Comparison of ENCODE assay signal across 20 cellular contexts in the genomic region with DNA sequence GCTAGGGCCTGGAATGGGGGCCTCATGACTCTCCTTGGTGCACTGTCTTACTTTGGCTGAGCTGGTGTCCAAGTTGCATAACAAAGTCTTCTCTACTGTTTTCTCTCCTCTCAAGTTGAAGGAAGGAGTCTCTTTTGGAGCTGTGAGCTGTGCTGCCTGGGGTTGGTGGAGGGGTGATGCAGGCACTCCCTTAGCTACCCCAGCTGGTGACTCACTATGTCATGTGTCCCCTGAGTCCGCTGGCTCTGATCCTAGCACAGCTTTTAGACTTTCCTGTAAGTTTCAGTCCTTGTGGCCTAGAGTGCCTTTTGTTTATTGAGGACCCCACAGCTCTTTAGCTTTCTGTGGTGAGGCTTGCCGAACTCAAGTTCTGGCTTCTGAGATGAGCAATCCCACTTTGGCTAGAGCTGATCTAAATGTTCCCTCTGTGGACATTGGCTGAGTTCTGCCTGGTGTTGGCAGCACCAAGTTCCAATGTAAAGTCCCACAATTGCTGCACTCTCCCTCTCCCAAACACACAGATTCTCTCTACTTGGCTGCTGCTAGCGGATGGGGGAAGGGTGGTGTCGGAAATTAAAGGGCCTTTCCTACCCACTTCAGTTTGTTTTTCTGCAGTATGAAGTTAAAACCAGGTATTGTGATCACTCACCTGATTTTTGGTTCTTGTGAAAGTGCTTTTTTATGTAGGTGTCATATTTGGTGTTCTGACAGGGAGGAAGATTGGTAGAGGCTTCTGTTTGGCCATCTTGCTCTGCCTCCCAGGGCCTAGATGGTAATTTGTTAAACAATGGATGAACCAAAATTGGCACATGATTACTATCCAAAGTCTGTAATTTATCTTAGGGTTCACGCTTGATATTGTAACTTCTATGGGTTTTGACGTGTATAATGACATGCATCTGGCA.
DNase-seq lines count a peak whose midpoint lies in the region; ATAC-seq, FAIRE-seq and TF ChIP-seq lines count a peak whose summit lies in the region.
"Had no signal": no experiment of that assay in that cellular context is flagged by ENCODE, and none has a peak within 500 bp of the region (broad histone marks: within the 10 kb centered on the region; RNA-seq: fewer than 3 reads in every experiment).

No MANE protein-coding gene starts in this region.

- intact Hi-C loops in K562 (cut with micrococcal nuclease) (no loop called here), left ventricle myocardium inferior (cut with micrococcal nuclease) (no loop called here)
- intact Hi-C loops in activated naive CD4-positive, alpha-beta T cell treated with anti-CD3 and anti-CD28 coated beads for 36 hours (cut with micrococcal nuclease) = no loop called here

- no peak for TF ChIP-seq POLR2A in K562 (conservative IDR thresholded peaks at IDR 0.05)

- H3K27ac ChIP-seq in K562 (ENCODE audit: extremely low read depth, low read depth, low read length) (no peak overlapping the region; the same call in 2 of the 3 replicates), liver (ENCODE audit: low read depth in 1 of 2, low read length in 2 of 2) (peak overlapping the region in 1 of 2 donors; percentile 54), left ventricle myocardium inferior (replicated peaks) (no peak overlapping the region)
- H3K27ac ChIP-seq: heart left ventricle, uterus had no signal

- H3K36me3 Mint-ChIP-seq in activated naive CD4-positive, alpha-beta T cell treated with anti-CD3 and anti-CD28 coated beads for 36 hours (ENCODE audit: low read depth) = peaks cover 3% of the 10 kb centered on the region

- no peaks in the 10 kb centered on the region for H3K9me3 Mint-ChIP-seq in activated naive CD4-positive, alpha-beta T cell treated with anti-CD3 and anti-CD28 coated beads for 36 hours
- H3K9me3 Mint-ChIP-seq: activated B cell treated with CpG ODN at 0.5 μM for 24 hours; central memory CD8-positive, alpha-beta T cell; stimulated activated naive CD8-positive, alpha-beta T cell treated with anti-CD3 and anti-CD28 coated beads, Interleukin-15, Interleukin-2, amounts not matched to agents 100 ng/mL and 50 ng/mL, for 24 hours had no signal

- no peak overlapping the region for H3K4me3 ChIP-seq in K562
- no peak overlapping the region for H3K4me3 ChIP-seq in liver (ENCODE audit: low read depth in 1 of 3, low read length in 3 of 3)
- no peak overlapping the region for H3K4me3 ChIP-seq in left ventricle myocardium inferior
- H3K4me3 ChIP-seq: heart left ventricle, mucosa of descending colon, uterus had no signal

- H3K9me1 ChIP-seq in K562 (ENCODE audit: control insufficient read depth, insufficient read depth, low read length) = no peaks in the 10 kb centered on the region

- H3K9me3 ChIP-seq in K562 (replicated peaks; ENCODE audit: control insufficient read depth, insufficient read depth, low read depth, low read length) (no peaks in the 10 kb centered on the region), liver (ENCODE audit: control insufficient read depth in 4 of 4, low read length in 3 of 4) (peaks cover 0 to 5% (median 0%) of the 10 kb centered on the region in 4 donors), left ventricle myocardium inferior (replicated peaks) (peaks cover 4% of the 10 kb centered on the region)
- H3K9me3 ChIP-seq: mucosa of descending colon, uterus had no signal

- peak; percentile 70 for FAIRE-seq in K562 (lab: Jason Lieb, UNC)

- TF ChIP-seq RAD21 in K562 (CRISPR knock-in tag; conservative IDR thresholded peaks at IDR 0.05 in 1 of 2, IDR thresholded peaks at IDR 0.05 in 1 of 2) (no peak), liver (IDR thresholded peaks at IDR 0.05) (peak in 1 of 2 donors; percentile 19)

- H3K27me3 Mint-ChIP-seq in activated naive CD4-positive, alpha-beta T cell treated with anti-CD3 and anti-CD28 coated beads for 36 hours (ENCODE audit: low read depth) = no peaks in the 10 kb centered on the region
- H3K27me3 Mint-ChIP-seq: activated B cell treated with CpG ODN at 0.5 μM for 24 hours; activated CD8-positive, alpha-beta memory T cell treated with anti-CD3 and anti-CD28 coated beads, Interleukin-2, amount 10 ng/mL, durations not matched to agents 7 days and 5 days; central memory CD8-positive, alpha-beta T cell; IgD-negative memory B cell; stimulated activated naive CD8-positive, alpha-beta T cell treated with anti-CD3 and anti-CD28 coated beads, Interleukin-15, Interleukin-2, amounts not matched to agents 100 ng/mL and 50 ng/mL, for 24 hours had no signal

- no TSS peak for BruUV-seq in K562 (replicated peaks; lab: Mats Ljungman, UMichigan)

- no peaks in the 10 kb centered on the region for H4K20me1 ChIP-seq in K562 (replicated peaks; ENCODE audit: control insufficient read depth, insufficient read depth, low read length)

- H3K9ac ChIP-seq in K562 (ENCODE audit: insufficient read depth in 1 of 2, low read depth in 2 of 2, low read length in 2 of 2) = no peak overlapping the region; a peak in 1 of 4 replicates
- no peak overlapping the region for H3K9ac ChIP-seq in liver (ENCODE audit: low read depth in 1 of 2, low read length in 2 of 2)

- in situ Hi-C loops in K562 (cut with MboI) = loop anchor here (5.0 kb wide), 1 partner anchor 424 kb away; no protein-coding TSS in a partner anchor

- H3K4me2 ChIP-seq in K562 (ENCODE audit: insufficient read depth, low read length) = no peak overlapping the region

- H2AFZ ChIP-seq in K562 (ENCODE audit: low read depth, low read length) = peak overlapping the region; percentile 63; the same call in 1 of the 2 replicates

- POLR2A ChIA-PET in K562 (lab: Yijun Ruan, JAX) = no interaction called here

- no peak overlapping the region for H3K27ac Mint-ChIP-seq in activated naive CD4-positive, alpha-beta T cell treated with anti-CD3 and anti-CD28 coated beads for 36 hours
- H3K27ac Mint-ChIP-seq: activated B cell treated with CpG ODN at 0.5 μM for 24 hours; activated CD8-positive, alpha-beta memory T cell treated with anti-CD3 and anti-CD28 coated beads, Interleukin-2, amount 10 ng/mL, durations not matched to agents 7 days and 5 days; IgD-negative memory B cell; stimulated activated naive CD8-positive, alpha-beta T cell treated with anti-CD3 and anti-CD28 coated beads, Interleukin-15, Interleukin-2, amounts not matched to agents 100 ng/mL and 50 ng/mL, for 24 hours had no signal

- H3K27me3 ChIP-seq in K562 (ENCODE audit: control insufficient read depth in 2 of 2, insufficient read depth in 2 of 2, low read length in 2 of 2) = no peaks in the 10 kb centered on the region
- H3K27me3 ChIP-seq in liver (ENCODE audit: control insufficient read depth in 4 of 4, insufficient read depth in 4 of 4, low read length in 3 of 4) = no peaks in the 10 kb centered on the region
- no peaks in the 10 kb centered on the region for H3K27me3 ChIP-seq in left ventricle myocardium inferior (ENCODE audit: low read depth)
- H3K27me3 ChIP-seq: heart left ventricle, uterus had no signal

- ATAC-seq in K562 (peak; percentile 65), HG03045 (IDR thresholded peaks at IDR 0.05; ENCODE audit: unreplicated experiment) (no peak)
- ATAC-seq: activated CD8-positive, alpha-beta memory T cell treated with anti-CD3 and anti-CD28 coated beads, Interleukin-2, amount 10 ng/mL, durations not matched to agents 7 days and 5 days; heart left ventricle; mucosa of descending colon; PC-3 had no signal

- peak; percentile 44 for DNase-seq in ELR (ENCODE audit: low read depth)
- DNase-seq in MV-4-11 (lab: John Stamatoyannopoulos, UW) = peak; percentile 87
- peak in 1 of 4 experiments; percentile 33 for DNase-seq in K562 (ENCODE audit: extremely low read depth in 1 of 4, low spot score in 3 of 4)
- no peak for DNase-seq in activated naive CD4-positive, alpha-beta T cell treated with anti-CD3 and anti-CD28 coated beads for 36 hours
- DNase-seq in DMS114 treated with DMSO at 0.1 percent for 48 hours (lab: John Stamatoyannopoulos, UW; ENCODE audit: unreplicated experiment) = no peak
- DNase-seq in left ventricle myocardium inferior = no peak
- DNase-seq: activated B cell treated with CpG ODN at 0.5 μM for 24 hours; activated CD8-positive, alpha-beta memory T cell treated with anti-CD3 and anti-CD28 coated beads, Interleukin-2, amount 10 ng/mL, durations not matched to agents 7 days and 5 days; activated naive CD4-positive, alpha-beta T cell; heart left ventricle; islet precursor cell; mucosa of descending colon; NCI-H1436 treated with DMSO at 0.1 percent for 48 hours; PC-3; uterus had no signal

- TF ChIP-seq EP300 in K562 (IDR thresholded peaks at IDR 0.05; ENCODE audit: low read length) = no peak

- 55% methylated on average over 6 of the region's 6 CpGs for WGBS in K562 (ENCODE audit: insufficient coverage, low coverage, missing lambda C conversion rate)
- 59% methylated on average over 6 of the region's 6 CpGs for WGBS in liver

- no peak for TF ChIP-seq CTCF in K562 (IDR thresholded peaks at IDR 0.05 in 2 of 3, conservative IDR thresholded peaks at IDR 0.05 in 1 of 3; ENCODE audit: insufficient read depth in 2 of 3, low read depth in 1 of 3, low read length in 3 of 3)
- no peak for TF ChIP-seq CTCF in liver (IDR thresholded peaks at IDR 0.05; ENCODE audit: low read depth, low read length, missing input control)
- TF ChIP-seq CTCF in left ventricle myocardium inferior (IDR thresholded peaks at IDR 0.05; ENCODE audit: borderline replicate concordance) = no peak

- H3K36me3 ChIP-seq in K562 (ENCODE audit: control insufficient read depth, insufficient read depth, low read length) (no peaks in the 10 kb centered on the region), liver (ENCODE audit: control insufficient read depth in 4 of 4, insufficient read depth in 3 of 4, low read depth in 1 of 4, low read length in 3 of 4) (no peaks in the 10 kb centered on the region), left ventricle myocardium inferior (no peaks in the 10 kb centered on the region)
- H3K36me3 ChIP-seq: heart left ventricle, uterus had no signal

- CTCF ChIA-PET in K562 (lab: Yijun Ruan, JAX; ENCODE audit: low intra/inter-chr PET ratio) = no interaction called here
- CTCF ChIA-PET in activated naive CD4-positive, alpha-beta T cell treated with anti-CD3 and anti-CD28 coated beads for 36 hours (lab: Charles Lee) = no interaction called here

- H3K79me2 ChIP-seq in K562 (ENCODE audit: control insufficient read depth, insufficient read depth, low read length) = no peaks in the 10 kb centered on the region

- no peak overlapping the region for H3K4me3 Mint-ChIP-seq in activated naive CD4-positive, alpha-beta T cell treated with anti-CD3 and anti-CD28 coated beads for 36 hours
- H3K4me3 Mint-ChIP-seq: activated B cell treated with CpG ODN at 0.5 μM for 24 hours; activated CD8-positive, alpha-beta memory T cell treated with anti-CD3 and anti-CD28 coated beads, Interleukin-2, amount 10 ng/mL, durations not matched to agents 7 days and 5 days; central memory CD8-positive, alpha-beta T cell; IgD-negative memory B cell; stimulated activated naive CD8-positive, alpha-beta T cell treated with anti-CD3 and anti-CD28 coated beads, Interleukin-15, Interleukin-2, amounts not matched to agents 100 ng/mL and 50 ng/mL, for 24 hours had no signal

- peaks cover 1% of the 10 kb centered on the region for H3K4me1 Mint-ChIP-seq in activated naive CD4-positive, alpha-beta T cell treated with anti-CD3 and anti-CD28 coated beads for 36 hours (ENCODE audit: low read depth)
- H3K4me1 Mint-ChIP-seq: activated B cell treated with CpG ODN at 0.5 μM for 24 hours; activated CD8-positive, alpha-beta memory T cell treated with anti-CD3 and anti-CD28 coated beads, Interleukin-2, amount 10 ng/mL, durations not matched to agents 7 days and 5 days had no signal

- H3K4me1 ChIP-seq in K562 (replicated peaks in 1 of 2; ENCODE audit: control insufficient read depth in 2 of 2, insufficient read depth in 2 of 2, low read length in 2 of 2) = peaks cover 0 to 6% of the 10 kb centered on the region in 2 experiments; a peak in 3 of 5 replicates
- H3K4me1 ChIP-seq in liver (ENCODE audit: control insufficient read depth in 4 of 4, insufficient read depth in 4 of 4, low read length in 3 of 4) = peaks cover 0 to 8% (median 3%) of the 10 kb centered on the region in 4 donors
- H3K4me1 ChIP-seq in left ventricle myocardium inferior = peaks cover 10% of the 10 kb centered on the region
- H3K4me1 ChIP-seq: uterus had no signal

Comparison
In these comparisons a context has a peak if more than half of its experiments do, and no peak if none do; other contexts are left out.
1. DNase-seq: peak in ELR (single experiment) and MV-4-11 (single experiment); none in activated naive CD4-positive, alpha-beta T cell treated with anti-CD3 and anti-CD28 coated beads for 36 hours (single experiment), DMS114 treated with DMSO at 0.1 percent for 48 hours (single experiment) and left ventricle myocardium inferior (single experiment).